9 cellular contexts compared by ENCODE assay signal in genomic region chr3:46981932-46982471, GRCh38. TPM values are rescaled to one million over a fixed set of nuclear protein-coding genes. Genes with fewer than 3 reads are reported as not detected.
DNase-seq lines count a peak whose midpoint lies in the region; ATAC-seq and TF ChIP-seq lines count a peak whose summit lies in the region.
"Had no signal": no experiment of that assay in that cellular context is flagged by ENCODE, and none has a peak within 500 bp of the region (broad histone marks: within the 10 kb centered on the region; RNA-seq: fewer than 3 reads in every experiment).

No MANE protein-coding gene starts in this region.

- DNase-seq in H7 (peak; percentile 83), T-cell (no peak), left cardiac atrium (peak; percentile 57), prostate gland (ENCODE audit: low spot score) (peak; percentile 73), cortex of kidney (lab: John Stamatoyannopoulos, UW) (no peak), NCI-H146 (lab: John Stamatoyannopoulos, UW) (no peak)
- DNase-seq in central memory CD4-positive, alpha-beta T cell: no peak
- DNase-seq: SK-N-SH had no signal

- WGBS in prostate gland: 35% methylated on average over 5 of the region's 5 CpGs

- CTCF ChIA-PET in T-cell (lab: Charles Lee): interaction anchor here in 1 of 2 donors (1.3 kb wide), 1 partner anchor 17 kb away, joined by 3 read pairs; no protein-coding TSS in a partner anchor

- H3K9me3 ChIP-seq in prostate gland: no peaks in the 10 kb centered on the region
- H3K9me3 ChIP-seq: SK-N-SH had no signal

- H3K36me3 ChIP-seq in H7 (replicated peaks; ENCODE audit: control insufficient read depth, insufficient read depth, low read length) (no peaks in the 10 kb centered on the region), prostate gland (no peaks in the 10 kb centered on the region)

- ATAC-seq in T-cell (replicated peaks in 1 of 4) (no peak), left cardiac atrium (no peak), HG03571 (IDR thresholded peaks at IDR 0.05; ENCODE audit: unreplicated experiment) (no peak)

- H3K27me3 ChIP-seq in H7 (ENCODE audit: control insufficient read depth, insufficient read depth, low read length): no peaks in the 10 kb centered on the region; the same call in 1 of the 2 replicates
- no peaks in the 10 kb centered on the region for H3K27me3 ChIP-seq in prostate gland (replicated peaks; ENCODE audit: insufficient read depth)

- H3K4me3 Mint-ChIP-seq in T-cell: peak overlapping the region; percentile 47 to 88 (median 72)

- POLR2A ChIA-PET in T-cell (lab: Charles Lee): no interaction called here

- peak overlapping the region; percentile 70 to 90 for H3K27ac ChIP-seq in prostate gland

- peaks cover 70 to 81% (median 77%) of the 10 kb centered on the region in 3 donors for H3K4me1 Mint-ChIP-seq in T-cell

- H3K27me3 Mint-ChIP-seq in T-cell: no peaks in the 10 kb centered on the region

- H3K36me3 Mint-ChIP-seq in T-cell: peaks cover 6% of the 10 kb centered on the region

- TF ChIP-seq CTCF in prostate gland (IDR thresholded peaks at IDR 0.05): no peak

- peaks cover 13% of the 10 kb centered on the region for H3K4me1 ChIP-seq in prostate gland (replicated peaks)

- peak; percentile 53 for TF ChIP-seq POLR2A in prostate gland (IDR thresholded peaks at IDR 0.05)

- H3K9me3 Mint-ChIP-seq in T-cell: no peaks in the 10 kb centered on the region

- intact Hi-C loops in left cardiac atrium (cut with DNase I): no loop called here
- intact Hi-C loops in prostate gland (cut with DNase I): no loop called here

- peak overlapping the region; percentile 74 to 88 for H3K27ac Mint-ChIP-seq in T-cell

- H3K4me3 ChIP-seq in H7 (ENCODE audit: insufficient read depth, low read depth, low read length) (no peak overlapping the region), prostate gland (peak overlapping the region in 1 of 2 donors; percentile 22)

RNA-seq across cellular contexts. Expression of gene NBEAL2, which starts 2.5 kb away (rescaled TPM):
- total RNA-seq in H7 (2014; rRNA removed; shearing (Covaris generic)): 51.6 and 65.4 TPM in 2 replicates
- total RNA-seq in T-cell (100 to 1,000 TPM; 141 to 206 (median 182) TPM), left cardiac atrium (10 to 100 TPM; 17.1 to 23.9 TPM), prostate gland (10 to 100 TPM; 25.8 to 53.5 TPM)

RNA-seq across cellular contexts. Expression of gene CCDC12, which starts 5.5 kb away (rescaled TPM):
- 40.0 and 40.9 TPM in 2 replicates for total RNA-seq in H7 (2014; rRNA removed; shearing (Covaris generic))
- total RNA-seq in T-cell (10 to 100 TPM; 66.5 to 78.4 (median 72.8) TPM), left cardiac atrium (10 to 100 TPM; 24.2 to 38.4 TPM), prostate gland (10 to 100 TPM; 34.6 to 78.7 TPM)

Comparison
In these comparisons a context has a peak if more than half of its experiments do, and no peak if none do; other contexts are left out.
1. DNase-seq: peak in H7 (single experiment), left cardiac atrium (single experiment) and prostate gland (single experiment); none in T-cell (0 of 34), cortex of kidney (single experiment), central memory CD4-positive, alpha-beta T cell (single experiment) and NCI-H146 (single experiment).